12 cellular contexts compared by ENCODE assay signal in the genomic region with DNA sequence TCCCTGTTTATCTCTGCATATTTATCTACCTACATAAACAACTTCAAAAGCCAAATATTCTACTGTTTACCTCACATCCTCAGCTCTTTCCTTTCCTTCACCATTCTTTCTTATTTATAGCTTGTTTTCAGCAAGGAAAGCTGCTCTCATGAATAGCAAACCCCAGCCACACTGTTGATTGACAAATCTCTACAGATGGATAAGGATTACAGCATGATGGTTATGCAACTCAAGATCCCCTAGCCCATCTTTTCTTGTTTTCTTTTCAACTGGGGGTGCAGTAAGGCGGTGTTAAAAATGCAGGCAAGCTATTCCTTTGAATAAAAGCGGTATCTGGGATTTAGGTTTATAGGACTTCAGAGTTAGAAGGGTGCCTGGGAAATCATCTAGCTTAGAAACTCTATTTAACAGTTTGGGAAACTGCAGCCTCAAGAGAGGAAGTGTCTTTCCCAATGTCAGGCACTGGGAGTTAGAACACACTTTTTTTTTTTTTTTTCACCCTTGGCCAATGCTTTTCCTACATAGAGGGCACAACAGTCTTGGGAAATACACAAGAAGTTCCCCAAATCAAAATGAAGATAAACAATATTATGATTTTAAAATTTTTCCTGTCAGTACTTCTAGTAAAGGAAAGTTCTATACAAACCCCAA. TPM values are rescaled to one million over a fixed set of nuclear protein-coding genes. Genes with fewer than 3 reads are reported as not detected.
DNase-seq lines count a peak whose midpoint lies in the region; ATAC-seq and TF ChIP-seq lines count a peak whose summit lies in the region.
"Had no signal": no experiment of that assay in that cellular context is flagged by ENCODE, and none has a peak within 500 bp of the region (broad histone marks: within the 10 kb centered on the region; RNA-seq: fewer than 3 reads in every experiment).

No MANE protein-coding gene starts in this region.

- TF ChIP-seq CTCF in HL-60 (IDR thresholded peaks at IDR 0.05; ENCODE audit: insufficient read depth, low read length) (no peak), astrocyte of the spinal cord (IDR thresholded peaks at IDR 0.05; ENCODE audit: low read depth, low read length) (no peak)

- H3K9me3 ChIP-seq in iPS-20b (ENCODE audit: insufficient read depth, low read depth, low read length) (no peaks in the 10 kb centered on the region), skeletal muscle tissue (ENCODE audit: control insufficient read depth in 3 of 3, low read length in 3 of 3) (no peaks in the 10 kb centered on the region)

- peak overlapping the region; percentile 5; the same call in 1 of the 2 replicates for H3K27ac ChIP-seq in HL-60 (replicated peaks)
- peak overlapping the region; percentile 28 for H3K27ac ChIP-seq in iPS-20b (ENCODE audit: low read length)
- H3K27ac ChIP-seq in skeletal muscle tissue (ENCODE audit: low read depth, low read length): peak overlapping the region; percentile 95
- H3K27ac ChIP-seq: KMS-11 had no signal

- H3K36me3 ChIP-seq in iPS-20b (ENCODE audit: insufficient read depth, low read depth, low read length) (peaks cover 14% of the 10 kb centered on the region; the same call in 1 of the 2 replicates), skeletal muscle tissue (ENCODE audit: control insufficient read depth in 3 of 3, insufficient read depth in 3 of 3, low read length in 3 of 3) (peaks cover 0 to 2% (median 0%) of the 10 kb centered on the region in 3 donors)

- peak in 1 of 2 experiments; percentile 31 for DNase-seq in HL-60 (ENCODE audit: low read depth in 1 of 2, low spot score in 1 of 2)
- no peak for DNase-seq in astrocyte of the spinal cord (ENCODE audit: low read depth, low spot score)
- no peak for DNase-seq in stimulated activated CD4-positive, alpha-beta T cell treated with anti-CD3 and anti-CD28 coated beads, Interleukin-2, amount 100 ng/mL, for 24 hours
- DNase-seq in activated gamma-delta T cell (lab: John Stamatoyannopoulos, UW): no peak
- DNase-seq in UCSD-AML1 (lab: John Stamatoyannopoulos, UW; ENCODE audit: unreplicated experiment): no peak
- DNase-seq: activated CD4-positive, alpha-beta memory T cell treated with anti-CD3 and anti-CD28 coated beads for 36 hours; immature natural killer cell; stimulated activated CD4-positive, alpha-beta T cell treated with anti-CD3 and anti-CD28 coated beads, Interleukin-2, amount 100 ng/mL, for 48 hours had no signal

- peaks cover 31% of the 10 kb centered on the region for H3K4me1 ChIP-seq in iPS-20b (ENCODE audit: insufficient read depth, low read length)
- H3K4me1 ChIP-seq in skeletal muscle tissue (ENCODE audit: control insufficient read depth in 3 of 3, insufficient read depth in 3 of 3, low read length in 3 of 3): peaks cover 61 to 74% (median 68%) of the 10 kb centered on the region in 3 donors

- H3K9ac ChIP-seq in iPS-20b (ENCODE audit: low read depth, low read length) (peak overlapping the region; percentile 86; the same call in 1 of the 2 replicates), skeletal muscle tissue (ENCODE audit: low read depth in 1 of 3, low read length in 3 of 3) (peak overlapping the region in 1 of 3 donors; percentile 68)
- H3K9ac ChIP-seq: KMS-11 had no signal

- H3K4me3 ChIP-seq in HL-60 (replicated peaks; ENCODE audit: insufficient read depth, low read length) (no peak overlapping the region), astrocyte of the spinal cord (ENCODE audit: low read depth, low read length) (peak overlapping the region; percentile 64), iPS-20b (ENCODE audit: low read length) (peak overlapping the region; percentile 90; the same call in 1 of the 2 replicates), skeletal muscle tissue (ENCODE audit: low read length in 3 of 3) (peak overlapping the region; percentile 89 to 94 (median 90))

- in situ Hi-C loops in astrocyte of the spinal cord (cut with HindIII; ENCODE audit: low sequenced_read_pairs): no loop called here

- ATAC-seq in GM18502 (IDR thresholded peaks at IDR 0.05; ENCODE audit: poor library complexity, unreplicated experiment): no peak

- peaks cover 15% of the 10 kb centered on the region for H3K27me3 ChIP-seq in HL-60 (ENCODE audit: insufficient read depth, poor library complexity, severe bottlenecking)
- no peaks in the 10 kb centered on the region for H3K27me3 ChIP-seq in iPS-20b (ENCODE audit: insufficient read depth, low read length)
- no peaks in the 10 kb centered on the region for H3K27me3 ChIP-seq in skeletal muscle tissue (ENCODE audit: control insufficient read depth in 3 of 3, insufficient read depth in 3 of 3, low read length in 3 of 3)

RNA-seq across cellular contexts. Expression of a gene that starts 2.7 kb away (rescaled TPM):
- total RNA-seq in skeletal muscle tissue: 1,314 TPM
- total RNA-seq: activated CD4-positive, alpha-beta memory T cell treated with anti-CD3 and anti-CD28 coated beads for 36 hours had no signal

Comparison
In these comparisons a context has a peak if more than half of its experiments do, and no peak if none do; other contexts are left out.
1. H3K27ac ChIP-seq: peak in every context shown above with its lines; median percentile 95 in skeletal muscle tissue; 28 in iPS-20b; 5 in HL-60.